Comparison of ENCODE assay signal across 20 cellular contexts in genomic region chr2:166011660-166012059, GRCh38. TPM values are rescaled to one million over a fixed set of nuclear protein-coding genes. Genes with fewer than 3 reads are reported as not detected.
DNase-seq lines count a peak whose midpoint lies in the region; ATAC-seq, FAIRE-seq and TF ChIP-seq lines count a peak whose summit lies in the region.
"Had no signal": no experiment of that assay in that cellular context is flagged by ENCODE, and none has a peak within 500 bp of the region (broad histone marks: within the 10 kb centered on the region; RNA-seq: fewer than 3 reads in every experiment).

No MANE protein-coding gene starts in this region.

- in situ Hi-C loops in HepG2 (cut with HindIII; ENCODE audit: extremely low pct_ligation_motif_present, low pct_unique_long_range_greater_than_20kb) = no loop called here
- in situ Hi-C loops in K562 (cut with MboI) = no loop called here

- CTCF ChIA-PET in HepG2 (lab: Yijun Ruan, JAX; ENCODE audit: low intra/inter-chr PET ratio, low total read pairs) = no interaction called here
- CTCF ChIA-PET in K562 (lab: Yijun Ruan, JAX; ENCODE audit: low intra/inter-chr PET ratio) = no interaction called here
- CTCF ChIA-PET in PC-9 (lab: Charles Lee) = no interaction called here

- H3K9ac ChIP-seq in HepG2 (ENCODE audit: insufficient read depth, low read depth, low read length) = no peak overlapping the region
- H3K9ac ChIP-seq in K562 (ENCODE audit: insufficient read depth in 1 of 2, low read depth in 2 of 2, low read length in 2 of 2) = no peak overlapping the region
- H3K9ac ChIP-seq: BLaER1 treated with 17β-estradiol and CSF1 and Interleukin-3, amounts not matched to agents 10 nM and 100 nM had no signal

- H3K4me1 ChIP-seq in HepG2 (ENCODE audit: insufficient read depth, low read length) = no peaks in the 10 kb centered on the region
- H3K4me1 ChIP-seq in right lobe of liver = no peaks in the 10 kb centered on the region
- no peaks in the 10 kb centered on the region for H3K4me1 ChIP-seq in K562 (replicated peaks in 1 of 2; ENCODE audit: control insufficient read depth in 2 of 2, insufficient read depth in 2 of 2, low read length in 2 of 2)
- no peaks in the 10 kb centered on the region for H3K4me1 ChIP-seq in PC-9 (replicated peaks; ENCODE audit: insufficient read depth)
- H3K4me1 ChIP-seq: BLaER1 treated with 17β-estradiol and CSF1 and Interleukin-3, amounts not matched to agents 10 nM and 100 nM; Caco-2 had no signal

- H2AFZ ChIP-seq in HepG2 (ENCODE audit: low read length) (no peak overlapping the region), K562 (ENCODE audit: low read depth, low read length) (no peak overlapping the region), PC-9 (no peak overlapping the region)

- no peaks in the 10 kb centered on the region for H3K27me3 ChIP-seq in HepG2 (ENCODE audit: control insufficient read depth in 1 of 2, insufficient read depth in 2 of 2, low read length in 2 of 2)
- no peaks in the 10 kb centered on the region for H3K27me3 ChIP-seq in right lobe of liver
- no peaks in the 10 kb centered on the region for H3K27me3 ChIP-seq in K562 (ENCODE audit: control insufficient read depth in 2 of 2, insufficient read depth in 2 of 2, low read length in 2 of 2)
- H3K27me3 ChIP-seq in PC-9 (ENCODE audit: insufficient read depth, low read depth) = no peaks in the 10 kb centered on the region
- H3K27me3 ChIP-seq: BLaER1 treated with 17β-estradiol and CSF1 and Interleukin-3, amounts not matched to agents 10 nM and 100 nM had no signal

- H3K4me2 ChIP-seq in HepG2 (ENCODE audit: low read depth, low read length) (no peak overlapping the region), K562 (ENCODE audit: insufficient read depth, low read length) (no peak overlapping the region), PC-9 (no peak overlapping the region)
- H3K4me2 ChIP-seq: BLaER1 treated with 17β-estradiol and CSF1 and Interleukin-3, amounts not matched to agents 10 nM and 100 nM had no signal

- intact Hi-C loops in HepG2 (cut with micrococcal nuclease; ENCODE audit: unreplicated experiment) (no loop called here), right lobe of liver (cut with DNase I) (no loop called here), K562 (cut with micrococcal nuclease) (no loop called here), PC-9 (cut with micrococcal nuclease; ENCODE audit: unreplicated experiment) (no loop called here)

- POLR2A ChIA-PET in HepG2 (lab: Yijun Ruan, JAX) (no interaction called here), K562 (lab: Yijun Ruan, JAX) (interaction anchor here (0.6 kb wide), 1 partner anchor 397 kb away, joined by 4 read pairs; no protein-coding TSS in a partner anchor), PC-9 (lab: Charles Lee; ENCODE audit: unreplicated experiment) (no interaction called here)

- TF ChIP-seq RAD21 in HepG2 (CRISPR knock-in tag; IDR thresholded peaks at IDR 0.05) = no peak
- no peak for TF ChIP-seq RAD21 in K562 (CRISPR knock-in tag; conservative IDR thresholded peaks at IDR 0.05 in 1 of 2, IDR thresholded peaks at IDR 0.05 in 1 of 2)

- H3K36me3 ChIP-seq in HepG2 (replicated peaks in 1 of 2; ENCODE audit: control insufficient read depth in 1 of 2, insufficient read depth in 2 of 2, low read length in 2 of 2) = no peaks in the 10 kb centered on the region
- H3K36me3 ChIP-seq in right lobe of liver = no peaks in the 10 kb centered on the region
- H3K36me3 ChIP-seq in K562 (ENCODE audit: control insufficient read depth, insufficient read depth, low read length) = no peaks in the 10 kb centered on the region
- no peaks in the 10 kb centered on the region for H3K36me3 ChIP-seq in PC-9 (ENCODE audit: low read depth)
- H3K36me3 ChIP-seq: BLaER1 treated with 17β-estradiol and CSF1 and Interleukin-3, amounts not matched to agents 10 nM and 100 nM had no signal

- TF ChIP-seq EP300 in HepG2 (IDR thresholded peaks at IDR 0.05; ENCODE audit: low read depth in 2 of 2, low read length in 2 of 2) (no peak), HepG2 (CRISPR knock-in tag; IDR thresholded peaks at IDR 0.05; ENCODE audit: borderline replicate concordance) (no peak), K562 (IDR thresholded peaks at IDR 0.05; ENCODE audit: low read length) (no peak)

- FAIRE-seq in HepG2 (lab: Jason Lieb, UNC) (no peak), K562 (lab: Jason Lieb, UNC) (no peak)
- FAIRE-seq: A204.1, D721Med, G401.6, GM12891, GM19239 had no signal

- TF ChIP-seq POLR2A in HepG2 (IDR thresholded peaks at IDR 0.05; ENCODE audit: insufficient read depth in 1 of 2, low read depth in 2 of 2, low read length in 2 of 2) (no peak), right lobe of liver (IDR thresholded peaks at IDR 0.05) (no peak), K562 (conservative IDR thresholded peaks at IDR 0.05) (no peak)

- H3K9me3 ChIP-seq in HepG2 (ENCODE audit: low read length) (no peaks in the 10 kb centered on the region), right lobe of liver (no peaks in the 10 kb centered on the region), K562 (replicated peaks; ENCODE audit: control insufficient read depth, insufficient read depth, low read depth, low read length) (no peaks in the 10 kb centered on the region), PC-9 (ENCODE audit: insufficient read depth, low read depth) (no peaks in the 10 kb centered on the region)
- H3K9me3 ChIP-seq: BLaER1 treated with 17β-estradiol and CSF1 and Interleukin-3, amounts not matched to agents 10 nM and 100 nM; Caco-2 had no signal

- no peaks in the 10 kb centered on the region for H4K20me1 ChIP-seq in HepG2 (ENCODE audit: insufficient read depth, low read length)
- H4K20me1 ChIP-seq in K562 (replicated peaks; ENCODE audit: control insufficient read depth, insufficient read depth, low read length) = no peaks in the 10 kb centered on the region
- H4K20me1 ChIP-seq in PC-9 (ENCODE audit: insufficient read depth) = no peaks in the 10 kb centered on the region
- H4K20me1 ChIP-seq: BLaER1 treated with 17β-estradiol and CSF1 and Interleukin-3, amounts not matched to agents 10 nM and 100 nM had no signal

- H3K27ac ChIP-seq in HepG2 (ENCODE audit: extremely low read length, insufficient read depth, low read length) (no peak overlapping the region), right lobe of liver (no peak overlapping the region), K562 (ENCODE audit: extremely low read depth, low read depth, low read length) (no peak overlapping the region), PC-9 (no peak overlapping the region)
- H3K27ac ChIP-seq: BLaER1 treated with 17β-estradiol and CSF1 and Interleukin-3, amounts not matched to agents 10 nM and 100 nM; C4-2B had no signal

- WGBS in HepG2 (ENCODE audit: low lambda C conversion rate) = 70% methylated on average over 1 of the region's 1 CpG
- WGBS in right lobe of liver (ENCODE audit: insufficient coverage, low coverage, low lambda C conversion rate, missing lambda C conversion rate) = 41% methylated on average over 1 of the region's 1 CpG
- WGBS in K562 (ENCODE audit: insufficient coverage, low coverage, missing lambda C conversion rate) = 0% methylated on average over 1 of the region's 1 CpG

- TF ChIP-seq CTCF in HepG2 (CRISPR knock-in tag; IDR thresholded peaks at IDR 0.05) (no peak), right lobe of liver (IDR thresholded peaks at IDR 0.05) (no peak), K562 (IDR thresholded peaks at IDR 0.05 in 2 of 3, conservative IDR thresholded peaks at IDR 0.05 in 1 of 3; ENCODE audit: insufficient read depth in 2 of 3, low read depth in 1 of 3, low read length in 3 of 3) (no peak), PC-9 (conservative IDR thresholded peaks at IDR 0.05) (no peak)

- no TSS peak for BruUV-seq in HepG2 (replicated peaks; lab: Mats Ljungman, UMichigan)
- no TSS peak for BruUV-seq in K562 (replicated peaks; lab: Mats Ljungman, UMichigan)
- BruUV-seq in PC-9 (replicated peaks; lab: Mats Ljungman, UMichigan) = no TSS peak

- no peaks in the 10 kb centered on the region for H3F3A ChIP-seq in PC-9 (ENCODE audit: insufficient read depth, low read depth)

- no peaks in the 10 kb centered on the region for H3K9me2 ChIP-seq in PC-9 (ENCODE audit: insufficient read depth)

- H3K79me2 ChIP-seq in HepG2 (ENCODE audit: insufficient read depth, low read length) (no peaks in the 10 kb centered on the region), K562 (ENCODE audit: control insufficient read depth, insufficient read depth, low read length) (no peaks in the 10 kb centered on the region), PC-9 (ENCODE audit: low read depth) (no peaks in the 10 kb centered on the region)

- DNase-seq in HepG2 (ENCODE audit: low spot score) (no peak), right lobe of liver (no peak), K562 (ENCODE audit: extremely low read depth in 1 of 4, low spot score in 3 of 4) (no peak), PC-9 (no peak), NCI-H1105 treated with DMSO at 0.1 percent for 48 hours (lab: John Stamatoyannopoulos, UW) (no peak)
- DNase-seq: 8988T; AML-193; Caco-2; Calu3; CD4-positive, alpha-beta T cell; CD8-positive, alpha-beta T cell; DMS79 treated with DMSO at 0.1 percent for 48 hours; GF-D8 had no signal

- H3K4me3 ChIP-seq in HepG2 (replicated peaks in 1 of 3; ENCODE audit: insufficient read depth in 1 of 3, low read depth in 2 of 3, low read length in 3 of 3) = no peak overlapping the region
- no peak overlapping the region for H3K4me3 ChIP-seq in right lobe of liver
- no peak overlapping the region for H3K4me3 ChIP-seq in K562
- H3K4me3 ChIP-seq in PC-9 = no peak overlapping the region
- H3K4me3 ChIP-seq: BLaER1 treated with 17β-estradiol and CSF1 and Interleukin-3, amounts not matched to agents 10 nM and 100 nM had no signal

- no peaks in the 10 kb centered on the region for H3K9me1 ChIP-seq in K562 (ENCODE audit: control insufficient read depth, insufficient read depth, low read length)

- no peak for ATAC-seq in HepG2
- no peak for ATAC-seq in right lobe of liver
- no peak for ATAC-seq in K562
- ATAC-seq: CD8-positive, alpha-beta T cell had no signal

RNA-seq across cellular contexts. Expression of gene TTC21B, which starts 58.1 kb away (rescaled TPM):
- total RNA-seq in HepG2 (2016; rRNA removed; fragmentation: Illumina TruSeq; extraction: Trizol) (63.0 and 67.1 TPM in 2 replicates), right lobe of liver (1 to 10 TPM; 4.7 to 8.9 (median 7.2) TPM), K562 (2014; rRNA removed) (18.5 and 26.1 TPM in 2 replicates), K562 (2014; rRNA removed; fragmentation: Illumina TruSeq; extraction: Trizol) (26.3 and 29.9 TPM in 2 replicates), K562 (2015; rRNA removed; fragmentation: Illumina TruSeq; extraction: Trizol) (27.7 and 29.3 TPM in 2 replicates), K562 (2021) (17.2 and 20.8 TPM in 2 replicates), PC-9 (2021) (6.3 and 9.8 TPM in 2 replicates)
- 9.8 and 11.3 TPM in 2 replicates for total RNA-seq in HepG2 (2016; cell fraction: cytosol; rRNA removed; fragmentation: Illumina TruSeq; extraction: Trizol; ENCODE audit: low read depth)
- total RNA-seq in HepG2 (2016; cell fraction: insoluble cytoplasmic fraction; rRNA removed; fragmentation: Illumina TruSeq; extraction: Trizol) = 65.1 and 67.5 TPM in 2 replicates
- total RNA-seq in HepG2 (2016; cell fraction: membrane; rRNA removed; fragmentation: Illumina TruSeq; extraction: Trizol) = 13.3 and 17.1 TPM in 2 replicates
- total RNA-seq in HepG2 (2016; cell fraction: nucleus; rRNA removed; fragmentation: Illumina TruSeq; extraction: Trizol) = 163 and 169 TPM in 2 replicates
- polyA plus RNA-seq in HepG2 (2011; rRNA removed) (38.0 and 39.1 TPM in 2 replicates), K562 (2011; rRNA removed) (30.0 and 34.9 TPM in 2 replicates), K562 (2014; fragmentation: Illumina TruSeq; extraction: Trizol) (14.2 and 16.5 TPM in 2 replicates), K562 (2014; fragmentation: Nextera tagmentation; extraction: Ambion mirVana) (1 to 10 TPM; 5.2 to 8.7 TPM), K562 (2014; rRNA removed) (20.8 and 21.2 TPM in 2 replicates)
- polyA plus RNA-seq in HepG2 (2011; cell fraction: cytosol; rRNA removed) = 12.5 and 17.8 TPM in 2 replicates
- 80.7 and 97.9 TPM in 2 replicates for polyA plus RNA-seq in HepG2 (2011; cell fraction: nucleus; rRNA removed)
- 25.2 and 35.3 TPM in 2 replicates for polyA plus RNA-seq in HepG2 (2012)
- 1.3 and 1.8 TPM in 2 replicates for polyA plus RNA-seq in HepG2 (2016; cell fraction: cytosol; fragmentation: Illumina TruSeq; extraction: Trizol; ENCODE audit: low read depth)
- 31.1 and 32.4 TPM in 2 replicates for polyA plus RNA-seq in HepG2 (2016; cell fraction: insoluble cytoplasmic fraction; fragmentation: Illumina TruSeq; extraction: Trizol; ENCODE audit: low read depth)
- polyA plus RNA-seq in HepG2 (2016; cell fraction: membrane; fragmentation: Illumina TruSeq; extraction: Trizol; ENCODE audit: low read depth) = 3.7 TPM in 2 replicates
- polyA plus RNA-seq in HepG2 (2016; cell fraction: nucleus; fragmentation: Illumina TruSeq; extraction: Trizol; ENCODE audit: insufficient read depth, low read depth) = 95.6 and 102 TPM in 2 replicates
- polyA minus RNA-seq in HepG2 (2011; rRNA and poly(A)+ RNA removed; ENCODE audit: low replicate concordance) = 6.0 and 33.9 TPM in 2 replicates
- polyA minus RNA-seq in HepG2 (2011; cell fraction: cytosol; rRNA and poly(A)+ RNA removed) = 24.3 and 27.9 TPM in 2 replicates
- 383 and 385 TPM in 2 replicates for polyA minus RNA-seq in HepG2 (2011; cell fraction: nucleus; rRNA and poly(A)+ RNA removed)
- 40.6 and 134 TPM in 2 replicates for total RNA-seq in K562 (2011; cell fraction: chromatin; rRNA removed; ENCODE audit: low replicate concordance)
- total RNA-seq in K562 (2011; cell fraction: nucleolus; rRNA removed) = 16.2 and 28.6 TPM in 2 replicates
- 40.7 and 49.7 TPM in 2 replicates for total RNA-seq in K562 (2011; cell fraction: nucleoplasm; rRNA removed)
- 8.0 and 13.6 TPM in 2 replicates for polyA plus RNA-seq in K562 (2011; cell fraction: cytosol; rRNA removed)
- 39.4 and 45.7 TPM in 2 replicates for polyA plus RNA-seq in K562 (2011; cell fraction: nucleus; rRNA removed)
- 7.5 and 9.2 TPM in 2 replicates for polyA plus RNA-seq in K562 (2012)
- polyA minus RNA-seq in K562 (2011; rRNA and poly(A)+ RNA removed) = 84.5 and 90.4 TPM in 2 replicates
- 9.7 and 20.7 TPM in 2 replicates for polyA minus RNA-seq in K562 (2011; cell fraction: cytosol; rRNA and poly(A)+ RNA removed)
- 54.7 and 82.5 TPM in 2 replicates for polyA minus RNA-seq in K562 (2011; cell fraction: nucleus; rRNA and poly(A)+ RNA removed)

Comparison
In these comparisons a context has a peak if more than half of its experiments do, and no peak if none do; other contexts are left out.
1. Of the 241 proteins assayed by ChIP-seq in both HepG2 and K562: peak only in HepG2: MAFK; only in K562: MAFG; in both: MAFF; in neither: 238.